In the genomic region with DNA sequence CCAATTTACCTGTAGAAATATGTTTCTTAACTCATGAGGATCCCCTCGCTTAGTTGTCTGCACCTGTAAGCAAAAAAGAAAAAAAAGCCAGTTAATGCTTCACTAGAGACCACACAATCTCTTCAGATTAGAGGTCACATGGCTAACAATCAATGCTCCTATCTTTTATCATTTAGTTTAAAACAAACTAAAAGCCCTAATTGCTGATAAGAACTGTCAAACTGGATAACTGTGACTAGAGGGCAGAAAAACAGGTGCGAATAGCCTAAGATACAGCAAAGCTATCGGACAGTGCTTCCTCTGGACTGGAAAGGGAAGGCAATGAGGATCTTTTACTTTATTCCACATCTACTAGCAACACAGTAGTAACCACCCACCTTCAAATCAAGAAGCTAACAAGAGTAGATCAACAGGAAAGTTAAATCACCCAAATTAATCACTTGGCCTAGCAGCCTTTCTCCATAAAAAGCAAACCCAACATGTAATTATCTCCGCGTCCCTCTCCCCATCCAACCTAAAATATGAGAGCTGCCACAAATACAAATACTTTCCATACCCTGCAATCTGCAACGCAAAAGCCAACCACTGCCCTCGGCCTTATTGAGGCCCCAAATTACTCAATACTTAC, we compare ENCODE assay signal across 8 cellular contexts. TPM values are rescaled to one million over a fixed set of nuclear protein-coding genes. Genes with fewer than 3 reads are reported as not detected.
A peak's percentile ranks its signal among the peaks of the same experiment; 100 is the strongest.
DNase-seq lines count a peak whose midpoint lies in the region; ATAC-seq and TF ChIP-seq lines count a peak whose summit lies in the region.

No MANE protein-coding gene starts in this region.

- H3K4me3 ChIP-seq in GM12875 (ENCODE audit: low read depth, low read length) (peak overlapping the region; percentile 87), mononuclear cell (ENCODE audit: low read length) (peak overlapping the region; percentile 93)

- H3K4me1 ChIP-seq in mononuclear cell (ENCODE audit: insufficient read depth, low read length) = peaks cover 15% of the 10 kb centered on the region

- ATAC-seq in GM21717 (IDR thresholded peaks at IDR 0.05; ENCODE audit: unreplicated experiment) (no peak), HG03571 (IDR thresholded peaks at IDR 0.05; ENCODE audit: unreplicated experiment) (no peak), GM19328 (IDR thresholded peaks at IDR 0.05; ENCODE audit: unreplicated experiment) (no peak)

- in situ Hi-C loops in KBM-7 (cut with MboI; ENCODE audit: low pct_unique_long_range_greater_than_20kb, low sequenced_read_pairs) = no loop called here

- H3K9me3 ChIP-seq in mononuclear cell (ENCODE audit: low read depth, low read length) = no peaks in the 10 kb centered on the region

- DNase-seq in MV-4-11 (lab: John Stamatoyannopoulos, UW) (peak; percentile 54), cerebellum (ENCODE audit: low spot score) (peak; percentile 28), KBM-7 (no peak)

- no peaks in the 10 kb centered on the region for H3K27me3 ChIP-seq in mononuclear cell (ENCODE audit: insufficient read depth, low read length)

- TF ChIP-seq CTCF in GM12875 (IDR thresholded peaks at IDR 0.05; ENCODE audit: borderline replicate concordance, insufficient read depth, low read depth, low read length) = no peak

RNA-seq across cellular contexts. Expression of a gene that starts 0.7 kb away (rescaled TPM):
- total RNA-seq in cerebellum (60.1 TPM), mononuclear cell (14.8 TPM)

RNA-seq across cellular contexts. Expression of a gene that starts 29.0 kb away (rescaled TPM):
- total RNA-seq in cerebellum = 42.8 TPM
- total RNA-seq in mononuclear cell = 39.0 TPM
